ENCODE assay signal across 9 cellular contexts in the genomic region with DNA sequence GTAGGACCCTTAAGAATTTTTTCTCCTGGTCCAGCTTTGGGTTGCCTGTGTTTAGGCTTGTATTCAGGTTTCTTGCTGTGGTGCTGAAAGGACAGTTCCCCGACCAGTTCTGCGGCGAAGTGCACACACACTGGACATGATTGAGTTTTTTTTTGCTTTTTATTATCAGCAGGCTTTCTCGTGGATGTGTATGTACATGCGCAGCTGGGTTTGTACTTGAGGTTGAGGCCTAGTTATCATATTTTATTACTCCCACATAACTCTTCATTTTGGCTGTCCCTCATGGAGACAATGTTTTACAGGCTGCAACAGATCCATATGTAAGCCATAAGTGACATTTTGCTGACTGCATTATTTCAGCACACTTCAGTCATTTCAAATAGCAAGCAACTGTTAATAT. TPM values are rescaled to one million over a fixed set of nuclear protein-coding genes. Genes with fewer than 3 reads are reported as not detected.
DNase-seq lines count a peak whose midpoint lies in the region; FAIRE-seq and TF ChIP-seq lines count a peak whose summit lies in the region.
"Had no signal": no experiment of that assay in that cellular context is flagged by ENCODE, and none has a peak within 500 bp of the region (broad histone marks: within the 10 kb centered on the region; RNA-seq: fewer than 3 reads in every experiment).

No MANE protein-coding gene starts in this region.

- no peak for TF ChIP-seq CTCF in RWPE1 (conservative IDR thresholded peaks at IDR 0.05; ENCODE audit: low read depth)

- no peak for TF ChIP-seq POLR2A in erythroblast (IDR thresholded peaks at IDR 0.05; ENCODE audit: low read length)
- no peak for TF ChIP-seq POLR2A in GM12892 (IDR thresholded peaks at IDR 0.05; ENCODE audit: low read depth, low read length)

- CTCF ChIA-PET in RWPE1 (lab: Yijun Ruan, JAX), result interaction anchor here (1.1 kb wide), 1 partner anchor 11 kb away, joined by 3 read pairs; no protein-coding TSS in a partner anchor

- no peak overlapping the region for H3K27ac ChIP-seq in RWPE1

- no peak for FAIRE-seq in GM12892 (lab: Jason Lieb, UNC)
- FAIRE-seq: A204.1 had no signal

- POLR2A ChIA-PET in RWPE1 (lab: Yijun Ruan, JAX; ENCODE audit: low non-redundant PET), result no interaction called here

- DNase-seq in DMS53 (lab: John Stamatoyannopoulos, UW), result peak; percentile 31
- DNase-seq in DMS53 treated with DMSO at 0.1 percent for 48 hours (lab: John Stamatoyannopoulos, UW; ENCODE audit: unreplicated experiment), result no peak
- peak; percentile 21 for DNase-seq in RWPE1 (ENCODE audit: low spot score)
- peak; percentile 32 to 37 for DNase-seq in erythroblast (lab: John Stamatoyannopoulos, UW)
- DNase-seq in smooth muscle cell of the brain vasculature (ENCODE audit: low read depth, low spot score), result peak; percentile 36
- DNase-seq in GF-D8 (lab: John Stamatoyannopoulos, UW), result no peak
- no peak for DNase-seq in GM12892 (ENCODE audit: insufficient read length)
- DNase-seq in NCI-H2227 treated with DMSO at 0.1 percent for 48 hours (lab: John Stamatoyannopoulos, UW), result no peak

RNA-seq across cellular contexts. Expression of a gene that starts 2.5 kb away (rescaled TPM):
- 0.21 TPM for polyA plus RNA-seq in GM12892 (2012; ENCODE audit: missing spikeins)

Comparison
In these comparisons a context has a peak if more than half of its experiments do, and no peak if none do; other contexts are left out.
1. DNase-seq: peak in DMS53 (single experiment), RWPE1 (single experiment), erythroblast (2 of 2) and smooth muscle cell of the brain vasculature (single experiment); none in DMS53 treated with DMSO at 0.1 percent for 48 hours (single experiment), GF-D8 (single experiment), GM12892 (single experiment) and NCI-H2227 treated with DMSO at 0.1 percent for 48 hours (single experiment).